25 cellular contexts compared by ENCODE assay signal in the genomic region with DNA sequence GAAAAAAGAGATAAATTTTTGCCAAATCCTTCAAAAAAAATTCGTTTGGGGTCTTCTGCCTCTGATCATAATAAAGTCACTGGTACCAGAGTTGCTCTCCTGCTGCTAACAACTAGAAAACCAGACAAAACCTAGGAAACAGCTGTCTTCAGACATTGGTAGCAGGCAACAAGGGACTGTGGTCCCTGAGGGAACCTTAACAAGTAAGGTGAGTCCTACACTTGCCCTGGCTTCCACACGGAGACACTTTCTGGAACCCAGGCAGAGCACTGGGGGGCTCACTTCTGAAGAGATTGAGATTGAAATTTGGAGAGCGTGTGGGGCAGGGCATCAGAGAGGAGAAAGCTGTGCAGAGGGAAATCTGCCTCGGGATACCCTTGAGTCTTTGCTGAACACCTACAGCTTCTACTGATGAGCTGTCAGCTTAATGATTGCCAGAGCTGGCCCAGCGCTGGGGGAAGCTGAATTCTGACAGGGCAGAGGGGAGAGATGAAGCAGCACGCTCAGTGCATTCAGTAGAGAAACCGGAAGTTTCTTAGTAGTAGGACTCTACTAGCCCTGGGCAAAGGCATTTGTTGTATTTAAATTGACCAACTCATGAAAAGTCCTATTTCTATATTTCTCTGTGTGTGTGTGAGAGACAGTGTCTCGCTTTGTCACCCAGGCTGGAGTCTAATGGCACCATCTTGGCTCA. TPM values are rescaled to one million over a fixed set of nuclear protein-coding genes. Genes with fewer than 3 reads are reported as not detected.
A peak's percentile ranks its signal among the peaks of the same experiment; 100 is the strongest.
DNase-seq lines count a peak whose midpoint lies in the region; ATAC-seq and TF ChIP-seq lines count a peak whose summit lies in the region.
"Had no signal": no experiment of that assay in that cellular context is flagged by ENCODE, and none has a peak within 500 bp of the region (broad histone marks: within the 10 kb centered on the region; RNA-seq: fewer than 3 reads in every experiment).

No MANE protein-coding gene starts in this region.

- BruUV-seq in PC-3 (replicated peaks; lab: Mats Ljungman, UMichigan) = no TSS peak

- no peak for TF ChIP-seq CTCF in PC-3 (conservative IDR thresholded peaks at IDR 0.05; ENCODE audit: low read depth, low read length)
- no peak for TF ChIP-seq CTCF in brain microvascular endothelial cell (IDR thresholded peaks at IDR 0.05; ENCODE audit: low read depth, low read length, missing control alignments)
- TF ChIP-seq CTCF in coronary artery (IDR thresholded peaks at IDR 0.05) = no peak

- no peak overlapping the region for H3K4me2 ChIP-seq in PC-3 (ENCODE audit: low read length)

- no peaks in the 10 kb centered on the region for H3K36me3 ChIP-seq in PC-3 (ENCODE audit: low read depth, low read length)
- H3K36me3 ChIP-seq in brain microvascular endothelial cell (replicated peaks) = no peaks in the 10 kb centered on the region
- H3K36me3 ChIP-seq: left lung, SJSA1, thoracic aorta had no signal

- H4K20me1 ChIP-seq in PC-3 (ENCODE audit: low read length) = no peaks in the 10 kb centered on the region

- DNase-seq in PC-3 = peak; percentile 18
- no peak for DNase-seq in left colon
- DNase-seq in brain microvascular endothelial cell = no peak
- no peak for DNase-seq in coronary artery (ENCODE audit: low spot score)
- DNase-seq: activated CD4-positive, alpha-beta T cell treated with anti-CD3 and anti-CD28 coated beads for 36 hours; activated gamma-delta T cell treated with Interleukin-2 at 50 U/mL for 16 hours; activated T-cell treated with anti-CD3 and anti-CD28 coated beads, Interleukin-2, amount 50 U/mL, for 24 hours; body of pancreas; CD4-positive, alpha-beta T cell; head of caudate nucleus; left lung; midbrain; NCI-H146; NK-92 treated with Interleukin-12 subunit alpha and Interleukin-12 subunit beta, amount 100 ng/mL, for 24 hours; right cardiac atrium; stimulated activated CD4-positive, alpha-beta T cell treated with anti-CD3 and anti-CD28 coated beads, Interleukin-4, amount 100 ng/mL, for 4 hours; stimulated activated naive CD4-positive, alpha-beta T cell treated with Interleukin-2 at 50 U/mL for 16 hours had no signal

- POLR2A ChIA-PET in PC-3 (lab: Charles Lee; ENCODE audit: unreplicated experiment) = no interaction called here

- H3K9ac ChIP-seq in PC-3 (ENCODE audit: low read length) = no peak overlapping the region

- H3K9me3 ChIP-seq in PC-3 (ENCODE audit: low read length) = no peaks in the 10 kb centered on the region
- H3K9me3 ChIP-seq: left lung had no signal

- no peaks in the 10 kb centered on the region for H3K9me2 ChIP-seq in PC-3 (replicated peaks; ENCODE audit: low read length)

- H3K27ac ChIP-seq in PC-3 (ENCODE audit: low read length) = no peak overlapping the region
- no peak overlapping the region for H3K27ac ChIP-seq in brain microvascular endothelial cell
- H3K27ac ChIP-seq in coronary artery = no peak overlapping the region
- H3K27ac ChIP-seq: body of pancreas, epithelial cell of prostate, left lung, SJSA1, thoracic aorta had no signal

- no peaks in the 10 kb centered on the region for H3K27me3 ChIP-seq in PC-3 (ENCODE audit: low read length)
- no peaks in the 10 kb centered on the region for H3K27me3 ChIP-seq in brain microvascular endothelial cell (replicated peaks)
- H3K27me3 ChIP-seq: body of pancreas, left lung, SJSA1 had no signal

- H3K4me3 ChIP-seq in PC-3 (ENCODE audit: low read length) (no peak overlapping the region), brain microvascular endothelial cell (ENCODE audit: low read depth, low read length) (no peak overlapping the region), coronary artery (no peak overlapping the region)
- H3K4me3 ChIP-seq: body of pancreas, left lung, SJSA1, thoracic aorta had no signal

- ATAC-seq in GM19438 (IDR thresholded peaks at IDR 0.05; ENCODE audit: low read depth, unreplicated experiment) = peak; percentile 79
- no peak for ATAC-seq in PC-3
- ATAC-seq in left colon = peak; percentile 45
- ATAC-seq in GM21529 (IDR thresholded peaks at IDR 0.05; ENCODE audit: unreplicated experiment) = no peak
- no peak for ATAC-seq in GM21825 (IDR thresholded peaks at IDR 0.05; ENCODE audit: unreplicated experiment)
- ATAC-seq: activated CD4-positive, alpha-beta T cell treated with anti-CD3 and anti-CD28 coated beads for 36 hours; body of pancreas; left lung; natural killer cell treated with Interleukin-12 subunit alpha and Interleukin-12 subunit beta and Interleukin-15 and Interleukin-18, amount 100 ng/mL, for 72 hours; Panc1; right cardiac atrium had no signal

- in situ Hi-C loops in brain microvascular endothelial cell (cut with HindIII; ENCODE audit: low pct_ligation_motif_present, low sequenced_read_pairs) = no loop called here

- CTCF ChIA-PET in PC-3 (lab: Charles Lee) = no interaction called here

- peaks cover 39% of the 10 kb centered on the region for H3K4me1 ChIP-seq in PC-3 (ENCODE audit: insufficient read depth, low read length)

- intact Hi-C loops in PC-3 (cut with micrococcal nuclease) (no loop called here), left colon (cut with DNase I, micrococcal nuclease) (no loop called here)

- no peaks in the 10 kb centered on the region for H3F3A ChIP-seq in PC-3 (ENCODE audit: low read length, unreplicated experiment)

- H3K79me2 ChIP-seq in PC-3 (ENCODE audit: low read length) = no peaks in the 10 kb centered on the region

- H2AFZ ChIP-seq in PC-3 (ENCODE audit: low read length) = no peak overlapping the region

RNA-seq across cellular contexts. Expression of gene FAM89A, which starts 18.5 kb away (rescaled TPM):
- 7.5 and 12.4 TPM in 2 replicates for total RNA-seq in PC-3 (2014; rRNA removed)
- 1 to 10 TPM; 4.2 to 4.5 TPM for total RNA-seq in left colon

Comparison
In these comparisons a context has a peak if more than half of its experiments do, and no peak if none do; other contexts are left out.
1. ATAC-seq: peak in GM19438 (single experiment) and left colon (single experiment); none in PC-3 (single experiment), GM21529 (single experiment) and GM21825 (single experiment).